24 cellular contexts compared by ENCODE assay signal in genomic region chr2:126220336-126220735, GRCh38.
DNase-seq lines count a peak whose midpoint lies in the region; ATAC-seq, FAIRE-seq and TF ChIP-seq lines count a peak whose summit lies in the region.
"Had no signal": no experiment of that assay in that cellular context is flagged by ENCODE, and none has a peak within 500 bp of the region (broad histone marks: within the 10 kb centered on the region; RNA-seq: fewer than 3 reads in every experiment).

No MANE protein-coding gene starts in this region.

- no peak overlapping the region for H3K4me2 ChIP-seq in HepG2 (ENCODE audit: low read depth, low read length)

- no peaks in the 10 kb centered on the region for H3K36me3 ChIP-seq in liver (ENCODE audit: control insufficient read depth in 4 of 4, insufficient read depth in 3 of 4, low read depth in 1 of 4, low read length in 3 of 4)
- no peaks in the 10 kb centered on the region for H3K36me3 ChIP-seq in HepG2 (replicated peaks in 1 of 2; ENCODE audit: control insufficient read depth in 1 of 2, insufficient read depth in 2 of 2, low read length in 2 of 2)
- H3K36me3 ChIP-seq: neutrophil had no signal

- H3K4me1 ChIP-seq in liver (ENCODE audit: control insufficient read depth in 4 of 4, insufficient read depth in 4 of 4, low read length in 3 of 4) (no peaks in the 10 kb centered on the region), HepG2 (ENCODE audit: insufficient read depth, low read length) (no peaks in the 10 kb centered on the region)
- H3K4me1 ChIP-seq: psoas muscle had no signal

- intact Hi-C loops in HepG2 (cut with micrococcal nuclease; ENCODE audit: unreplicated experiment) = no loop called here

- H3K9ac ChIP-seq in liver (ENCODE audit: low read depth in 1 of 2, low read length in 2 of 2) (no peak overlapping the region), HepG2 (ENCODE audit: insufficient read depth, low read depth, low read length) (no peak overlapping the region)

- H3K27ac ChIP-seq in liver (ENCODE audit: low read depth in 1 of 2, low read length in 2 of 2) = no peak overlapping the region
- no peak overlapping the region for H3K27ac ChIP-seq in HepG2 (ENCODE audit: extremely low read length, insufficient read depth, low read length)
- H3K27ac ChIP-seq: HL-60, neutrophil, psoas muscle had no signal

- DNase-seq in HepG2 (ENCODE audit: low spot score) (no peak), astrocyte of the spinal cord (ENCODE audit: low read depth, low spot score) (peak; percentile 22), kidney tubule cell (ENCODE audit: low spot score) (peak; percentile 65), medulla oblongata (ENCODE audit: extremely low spot score) (no peak)
- DNase-seq: 8988T; activated B cell treated with CpG ODN at 0.5 μM for 24 hours; activated CD4-positive, alpha-beta T cell treated with anti-CD3 and anti-CD28 coated beads, Interleukin-2, amount 50 U/mL, for 4 hours; activated CD8-positive, alpha-beta memory T cell treated with anti-CD3 and anti-CD28 coated beads, Interleukin-2, amount 50 U/mL, for 48 hours; aorta; foreskin fibroblast; NCI-H1105 treated with DMSO at 0.1 percent for 48 hours; NCI-H2029 treated with DMSO at 0.1 percent for 48 hours; NCI-H226; psoas muscle; Right ventricle myocardium superior had no signal

- H3K4me3 ChIP-seq in liver (ENCODE audit: low read depth in 1 of 3, low read length in 3 of 3) (no peak overlapping the region), HepG2 (replicated peaks in 1 of 3; ENCODE audit: insufficient read depth in 1 of 3, low read depth in 2 of 3, low read length in 3 of 3) (no peak overlapping the region), astrocyte of the spinal cord (ENCODE audit: low read depth, low read length) (no peak overlapping the region)
- H3K4me3 ChIP-seq: GM12878, psoas muscle had no signal

- no TSS peak for BruUV-seq in HepG2 (replicated peaks; lab: Mats Ljungman, UMichigan)

- no peak overlapping the region for H2AFZ ChIP-seq in HepG2 (ENCODE audit: low read length)

- ATAC-seq in HepG2 (no peak), GM21717 (IDR thresholded peaks at IDR 0.05; ENCODE audit: unreplicated experiment) (no peak), GM21526 (IDR thresholded peaks at IDR 0.05; ENCODE audit: low FRiP score, unreplicated experiment) (no peak), GM19324 (IDR thresholded peaks at IDR 0.05; ENCODE audit: low FRiP score, unreplicated experiment) (no peak)
- ATAC-seq: activated T-helper 17 cell treated with anti-CD3 and anti-CD28 coated beads, Interleukin-2, amount 50 U/mL, for 72 hours; GM12878; HCT116; psoas muscle had no signal

- FAIRE-seq in HepG2 (lab: Jason Lieb, UNC) = no peak
- FAIRE-seq: GM12878 had no signal

- no peaks in the 10 kb centered on the region for H3K9me3 ChIP-seq in liver (ENCODE audit: control insufficient read depth in 4 of 4, low read length in 3 of 4)
- no peaks in the 10 kb centered on the region for H3K9me3 ChIP-seq in HepG2 (ENCODE audit: low read length)
- H3K9me3 ChIP-seq: neutrophil, psoas muscle had no signal

- TF ChIP-seq POLR2A in HepG2 (IDR thresholded peaks at IDR 0.05; ENCODE audit: insufficient read depth in 1 of 2, low read depth in 2 of 2, low read length in 2 of 2) = no peak

- peaks cover 0 to 2% (median 0%) of the 10 kb centered on the region in 4 donors for H3K27me3 ChIP-seq in liver (ENCODE audit: control insufficient read depth in 4 of 4, insufficient read depth in 4 of 4, low read length in 3 of 4)
- no peaks in the 10 kb centered on the region for H3K27me3 ChIP-seq in HepG2 (ENCODE audit: control insufficient read depth in 1 of 2, insufficient read depth in 2 of 2, low read length in 2 of 2)
- H3K27me3 ChIP-seq: neutrophil had no signal

- in situ Hi-C loops in HepG2 (cut with HindIII; ENCODE audit: extremely low pct_ligation_motif_present, low pct_unique_long_range_greater_than_20kb) (no loop called here), astrocyte of the spinal cord (cut with HindIII; ENCODE audit: low sequenced_read_pairs) (no loop called here)

- POLR2A ChIA-PET in HepG2 (lab: Yijun Ruan, JAX) = no interaction called here

- TF ChIP-seq RAD21 in liver (IDR thresholded peaks at IDR 0.05) = no peak
- TF ChIP-seq RAD21 in HepG2 (CRISPR knock-in tag; IDR thresholded peaks at IDR 0.05) = no peak

- no peaks in the 10 kb centered on the region for H4K20me1 ChIP-seq in HepG2 (ENCODE audit: insufficient read depth, low read length)

- TF ChIP-seq EP300 in HepG2 (IDR thresholded peaks at IDR 0.05; ENCODE audit: low read depth in 2 of 2, low read length in 2 of 2) (no peak), HepG2 (CRISPR knock-in tag; IDR thresholded peaks at IDR 0.05; ENCODE audit: borderline replicate concordance) (no peak)

- no peak for TF ChIP-seq CTCF in liver (IDR thresholded peaks at IDR 0.05; ENCODE audit: low read depth, low read length, missing input control)
- TF ChIP-seq CTCF in HepG2 (CRISPR knock-in tag; IDR thresholded peaks at IDR 0.05) = no peak
- no peak for TF ChIP-seq CTCF in astrocyte of the spinal cord (IDR thresholded peaks at IDR 0.05; ENCODE audit: low read depth, low read length)

- CTCF ChIA-PET in HepG2 (lab: Yijun Ruan, JAX; ENCODE audit: low intra/inter-chr PET ratio, low total read pairs) = no interaction called here

- no peaks in the 10 kb centered on the region for H3K79me2 ChIP-seq in HepG2 (ENCODE audit: insufficient read depth, low read length)

- 74% methylated on average over 5 of the region's 5 CpGs for WGBS in liver
- 53% methylated on average over 5 of the region's 5 CpGs for WGBS in HepG2 (ENCODE audit: low lambda C conversion rate)

TF ChIP-seq in liver, 16 proteins besides CTCF, POLR2A, EP300 and RAD21 (continues in another document):
- TF ChIP-seq GABPA (IDR thresholded peaks at IDR 0.05 in 1 of 2, conservative IDR thresholded peaks at IDR 0.05 in 1 of 2) (no peak), TAF1 (conservative IDR thresholded peaks at IDR 0.05) (no peak), NR2F2 (IDR thresholded peaks at IDR 0.05) (peak; percentile 41), HNF4A (conservative IDR thresholded peaks at IDR 0.05) (no peak), SP1 (IDR thresholded peaks at IDR 0.05) (no peak), ZBTB33 (IDR thresholded peaks at IDR 0.05) (no peak)

TF ChIP-seq in HepG2, 621 proteins besides CTCF, POLR2A, EP300 and RAD21 (continues in another document):
- TF ChIP-seq JUND (CRISPR knock-in tag; IDR thresholded peaks at IDR 0.05) (no peak), HIC2 (CRISPR knock-in tag; IDR thresholded peaks at IDR 0.05; ENCODE audit: low read depth) (no peak), PRMT3 (CRISPR knock-in tag; IDR thresholded peaks at IDR 0.05; ENCODE audit: borderline replicate concordance, low read depth) (no peak), ZBTB43 (CRISPR knock-in tag; conservative IDR thresholded peaks at IDR 0.05) (no peak), SIN3B (IDR thresholded peaks at IDR 0.05; ENCODE audit: low read length) (no peak), CC2D1A (CRISPR knock-in tag; IDR thresholded peaks at IDR 0.05) (no peak), ZFP62 (CRISPR knock-in tag; IDR thresholded peaks at IDR 0.05) (no peak), ZNF232 (CRISPR knock-in tag; IDR thresholded peaks at IDR 0.05; ENCODE audit: borderline replicate concordance) (no peak), NFIC (IDR thresholded peaks at IDR 0.05; ENCODE audit: low read length) (no peak), ZBTB46 (CRISPR knock-in tag; IDR thresholded peaks at IDR 0.05; ENCODE audit: borderline replicate concordance) (no peak), NKX3-1 (CRISPR knock-in tag; IDR thresholded peaks at IDR 0.05) (no peak), HOXA9 (CRISPR knock-in tag; IDR thresholded peaks at IDR 0.05; ENCODE audit: borderline replicate concordance) (no peak), ELF1 (CRISPR knock-in tag; IDR thresholded peaks at IDR 0.05) (no peak)

Comparison
In these comparisons a context has a peak if more than half of its experiments do, and no peak if none do; other contexts are left out.
1. DNase-seq: peak in astrocyte of the spinal cord (single experiment) and kidney tubule cell (single experiment); none in HepG2 (single experiment) and medulla oblongata (single experiment).